ENCODE assay signal across 1 cellular context in the genomic region with DNA sequence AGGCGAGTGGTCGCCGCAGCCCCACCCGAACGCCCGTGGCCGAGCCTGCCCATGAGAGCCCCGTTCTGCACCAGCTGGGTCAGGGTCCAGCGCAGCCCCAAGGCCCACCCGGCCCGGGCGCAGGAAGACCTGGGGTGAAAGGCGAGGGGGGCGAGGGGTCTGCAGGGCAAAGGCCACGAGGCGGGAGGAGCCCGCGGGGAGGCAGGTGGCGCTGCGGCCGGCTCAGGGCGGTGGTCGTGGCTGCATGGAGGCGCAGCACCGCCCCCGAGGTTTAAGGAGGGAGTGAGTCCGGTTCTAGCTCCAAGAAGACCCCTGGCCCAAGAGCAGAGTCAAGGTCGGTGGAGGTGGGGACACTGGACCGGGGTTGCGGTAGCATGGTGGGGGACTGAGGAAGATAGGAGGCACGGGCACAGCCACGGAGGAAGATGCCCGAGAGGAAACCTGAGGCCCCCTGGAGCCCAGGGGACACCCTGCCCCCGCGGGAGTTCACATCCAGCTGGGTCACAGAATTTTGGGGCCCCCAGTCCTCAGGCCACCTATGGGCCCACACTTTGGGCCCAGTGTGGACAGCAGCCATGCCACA.
TF ChIP-seq lines count a peak whose summit lies in the region.

No MANE protein-coding gene starts in this region.

TF ChIP-seq in SK-N-SH, 30 proteins besides CTCF, POLR2A, EP300 and RAD21 (continued from another document):
- TF ChIP-seq, protein P1, sequence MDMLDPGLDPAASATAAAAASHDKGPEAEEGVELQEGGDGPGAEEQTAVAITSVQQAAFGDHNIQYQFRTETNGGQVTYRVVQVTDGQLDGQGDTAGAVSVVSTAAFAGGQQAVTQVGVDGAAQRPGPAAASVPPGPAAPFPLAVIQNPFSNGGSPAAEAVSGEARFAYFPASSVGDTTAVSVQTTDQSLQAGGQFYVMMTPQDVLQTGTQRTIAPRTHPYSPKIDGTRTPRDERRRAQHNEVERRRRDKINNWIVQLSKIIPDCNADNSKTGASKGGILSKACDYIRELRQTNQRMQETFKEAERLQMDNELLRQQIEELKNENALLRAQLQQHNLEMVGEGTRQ (IDR thresholded peaks at IDR 0.05; ENCODE audit: borderline replicate concordance, low read depth, low read length): no peak
- TF ChIP-seq SIN3A (IDR thresholded peaks at IDR 0.05; ENCODE audit: borderline replicate concordance, low read depth, low read length): no peak
- TF ChIP-seq EZH2phosphoT487 (IDR thresholded peaks at IDR 0.05; ENCODE audit: borderline replicate concordance, low read depth): no peak
- TF ChIP-seq YY1 (IDR thresholded peaks at IDR 0.05; ENCODE audit: low read depth): no peak
- no peak for TF ChIP-seq RXRA (IDR thresholded peaks at IDR 0.05; ENCODE audit: borderline replicate concordance, low read depth)
